Comparison of ENCODE assay signal across 8 cellular contexts in genomic region chr7:113698556-113699220, GRCh38.
DNase-seq lines count a peak whose midpoint lies in the region; ATAC-seq and TF ChIP-seq lines count a peak whose summit lies in the region.

No MANE protein-coding gene starts in this region.

- no peaks in the 10 kb centered on the region for H3K4me1 Mint-ChIP-seq in WTC11

- no peak overlapping the region for H3K4me3 Mint-ChIP-seq in WTC11

- H3K27ac Mint-ChIP-seq in WTC11 = no peak overlapping the region

- peak; percentile 64 for ATAC-seq in GM18502 (IDR thresholded peaks at IDR 0.05; ENCODE audit: poor library complexity, unreplicated experiment)
- ATAC-seq in WTC11 = peak; percentile 52; the same call in 1 of the 2 replicates
- peak; percentile 77 for ATAC-seq in left lobe of liver
- ATAC-seq in GM18505 (IDR thresholded peaks at IDR 0.05; ENCODE audit: unreplicated experiment) = no peak
- ATAC-seq in GM21390 (IDR thresholded peaks at IDR 0.05; ENCODE audit: unreplicated experiment) = no peak
- ATAC-seq in HG03139 (IDR thresholded peaks at IDR 0.05; ENCODE audit: unreplicated experiment) = no peak

- no peaks in the 10 kb centered on the region for H3K36me3 Mint-ChIP-seq in WTC11

- no peaks in the 10 kb centered on the region for H3K27me3 Mint-ChIP-seq in WTC11 (ENCODE audit: low read depth)

- CTCF ChIA-PET in WTC11 (lab: Charles Lee) = no interaction called here

- DNase-seq in AG08395 (ENCODE audit: low spot score) (peak; percentile 18), M059J (ENCODE audit: low read depth) (peak; percentile 30), WTC11 (ENCODE audit: low spot score) (peak; percentile 11), left lobe of liver (ENCODE audit: low spot score) (no peak)

- POLR2A ChIA-PET in WTC11 (lab: Charles Lee) = no interaction called here

- no peak for TF ChIP-seq POLR2A in GM18505 (IDR thresholded peaks at IDR 0.05; ENCODE audit: borderline replicate concordance, extremely low read depth, insufficient read depth, insufficient read length)

- H3K9me3 Mint-ChIP-seq in WTC11 = no peaks in the 10 kb centered on the region

- peak; percentile 48 for TF ChIP-seq CTCF in WTC11 (IDR thresholded peaks at IDR 0.05)

TF ChIP-seq in WTC11, 78 proteins besides CTCF, POLR2A, EP300 and RAD21:
- TF ChIP-seq MAX (CRISPR knock-in tag; IDR thresholded peaks at IDR 0.05) (no peak), ZNF416 (CRISPR knock-in tag; IDR thresholded peaks at IDR 0.05) (no peak)

Comparison
In these comparisons a context has a peak if more than half of its experiments do, and no peak if none do; other contexts are left out.
1. ATAC-seq: peak in GM18502 (single experiment), WTC11 (single experiment) and left lobe of liver (single experiment); none in GM18505 (single experiment), GM21390 (single experiment) and HG03139 (single experiment).